14 cellular contexts compared by ENCODE assay signal in the genomic region with DNA sequence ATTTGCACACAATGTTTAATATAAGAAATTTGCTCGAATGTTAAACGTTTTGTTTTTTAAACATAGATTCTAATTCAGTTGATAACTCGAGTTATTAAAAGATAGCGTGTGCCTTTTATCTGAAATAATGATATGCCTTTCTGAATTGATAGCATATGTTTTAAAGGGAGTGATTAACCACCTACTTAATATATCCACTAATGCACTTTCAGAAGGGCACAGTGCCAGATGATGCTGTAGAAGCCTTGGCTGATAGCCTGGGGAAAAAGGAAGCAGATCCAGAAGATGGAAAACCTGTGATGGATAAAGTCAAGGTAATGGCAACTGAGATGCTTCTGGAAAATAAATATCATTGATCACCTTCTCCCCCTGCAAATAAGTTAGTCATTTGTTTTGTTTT.
"Had no signal": no experiment of that assay in that cellular context is flagged by ENCODE, and none has a peak within 500 bp of the region (broad histone marks: within the 10 kb centered on the region; RNA-seq: fewer than 3 reads in every experiment).

No MANE protein-coding gene starts in this region.

- H3K27me3 Mint-ChIP-seq: activated CD8-positive, alpha-beta T cell treated with anti-CD3 and anti-CD28 coated beads for 36 hours had no signal

- H3K4me3 Mint-ChIP-seq: activated CD8-positive, alpha-beta T cell treated with anti-CD3 and anti-CD28 coated beads for 36 hours; activated naive CD4-positive, alpha-beta T cell treated with anti-CD3 and anti-CD28 coated beads for 36 hours; activated T-helper 1 cell treated with anti-CD3 and anti-CD28 coated beads, Interleukin-12 subunit alpha, Interleukin-12 subunit beta, Interleukin-2, Interleukin-4 antibody, amounts not matched to agents 30 ng/mL and 10 ng/mL and 1 ng/mL, durations not matched to agents 14 hours and 24 hours and 36 hours had no signal

- ATAC-seq: activated CD8-positive, alpha-beta T cell treated with anti-CD3 and anti-CD28 coated beads for 36 hours; heart right ventricle; left ventricle myocardium superior had no signal

- H3K4me3 ChIP-seq: cardiac muscle cell, heart right ventricle, stomach, thoracic aorta had no signal

- H3K27ac Mint-ChIP-seq: activated naive CD4-positive, alpha-beta T cell treated with anti-CD3 and anti-CD28 coated beads for 36 hours; activated T-helper 1 cell treated with anti-CD3 and anti-CD28 coated beads, Interleukin-12 subunit alpha, Interleukin-12 subunit beta, Interleukin-2, Interleukin-4 antibody, amounts not matched to agents 30 ng/mL and 10 ng/mL and 1 ng/mL, durations not matched to agents 14 hours and 24 hours and 36 hours had no signal

- DNase-seq: activated CD8-positive, alpha-beta memory T cell treated with anti-CD3 and anti-CD28 coated beads, Interleukin-2, amount 50 U/mL, for 4 hours; activated CD8-positive, alpha-beta T cell treated with anti-CD3 and anti-CD28 coated beads for 36 hours; activated naive CD4-positive, alpha-beta T cell treated with anti-CD3 and anti-CD28 coated beads for 36 hours; effector CD4-positive, alpha-beta T cell; foreskin melanocyte; heart right ventricle; left ventricle myocardium superior; mesenchymal stem cell; stimulated activated CD4-positive, alpha-beta T cell treated with anti-CD3 and anti-CD28 coated beads, Interleukin-12 subunit alpha, Interleukin-12 subunit beta, amount 100 ng/mL, for 4 hours; stomach; T-helper 9 cell had no signal

- H3K9me3 ChIP-seq: heart right ventricle, stomach, thoracic aorta had no signal

- H3K9me3 Mint-ChIP-seq: activated CD8-positive, alpha-beta T cell treated with anti-CD3 and anti-CD28 coated beads for 36 hours; activated naive CD4-positive, alpha-beta T cell treated with anti-CD3 and anti-CD28 coated beads for 36 hours; activated T-helper 1 cell treated with anti-CD3 and anti-CD28 coated beads, Interleukin-12 subunit alpha, Interleukin-12 subunit beta, Interleukin-2, Interleukin-4 antibody, amounts not matched to agents 30 ng/mL and 10 ng/mL and 1 ng/mL, durations not matched to agents 14 hours and 24 hours and 36 hours had no signal

- H3K27me3 ChIP-seq: cardiac muscle cell, heart right ventricle, stomach had no signal

- H3K27ac ChIP-seq: cardiac muscle cell, stomach, thoracic aorta had no signal
